In the genomic region with DNA sequence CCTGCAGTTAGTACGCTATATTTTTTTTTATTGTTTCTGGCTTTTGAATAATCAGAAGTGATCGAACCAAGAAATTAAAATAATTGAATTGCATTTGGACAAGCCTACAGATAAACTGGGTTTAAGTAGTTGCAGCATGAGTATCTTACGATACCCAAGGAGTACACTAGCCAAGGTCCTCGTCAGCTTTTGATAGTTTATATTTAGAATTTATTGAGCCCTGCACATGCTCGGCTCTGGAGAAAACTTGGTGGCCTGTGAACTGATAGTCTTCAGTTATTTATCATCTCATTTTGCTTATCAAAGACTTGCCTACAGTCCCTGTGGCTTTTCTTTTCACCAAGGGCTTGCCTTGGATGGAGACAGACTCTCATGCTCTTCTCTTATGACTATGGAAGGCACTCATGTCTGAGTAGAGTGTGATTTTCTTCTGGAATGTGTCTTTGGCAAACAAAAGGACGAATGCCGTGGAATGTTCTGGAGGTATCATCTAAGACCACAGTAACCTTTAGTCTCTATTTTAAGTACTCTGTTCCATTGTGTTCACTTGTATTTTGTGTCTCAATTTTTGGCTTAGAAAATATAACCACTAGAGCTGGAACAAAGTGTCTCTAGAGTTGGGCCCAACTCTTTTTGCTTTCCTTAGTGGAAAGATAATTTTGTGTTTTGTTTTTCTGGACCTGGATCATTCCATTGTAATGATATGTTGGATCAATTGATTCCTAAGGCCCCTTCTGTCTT, we compare ENCODE assay signal across 25 cellular contexts.
"Had no signal": no experiment of that assay in that cellular context is flagged by ENCODE, and none has a peak within 500 bp of the region (broad histone marks: within the 10 kb centered on the region; RNA-seq: fewer than 3 reads in every experiment).

No MANE protein-coding gene starts in this region.

- DNase-seq: activated B cell treated with CpG ODN at 0.5 μM for 24 hours; activated CD4-positive, alpha-beta T cell treated with anti-CD3 and anti-CD28 coated beads for 1 hour; activated CD4-positive, alpha-beta T cell treated with anti-CD3 and anti-CD28 coated beads, Interleukin-2, amount 10 ng/mL, durations not matched to agents 24 days and 14 days; activated CD4-positive, alpha-beta T cell treated with anti-CD3 and anti-CD28 coated beads, Interleukin-2, amount 50 U/mL, for 48 hours; activated CD8-positive, alpha-beta memory T cell treated with anti-CD3 and anti-CD28 coated beads, Interleukin-2, amount 10 ng/mL, durations not matched to agents 7 days and 5 days; activated effector memory CD4-positive, alpha-beta T cell treated with Interleukin-2 at 50 U/mL for 16 hours; activated naive CD4-positive, alpha-beta T cell; activated T-cell treated with anti-CD3 and anti-CD28 coated beads, Interleukin-2, amount 50 U/mL, for 24 hours; amniotic stem cell; MG63; MV-4-11; NCI-H1105; NCI-H1436; NCI-H187; NCI-H2081; NCI-H510A treated with DMSO at 0.1 percent for 48 hours; NCI-H69; Peyer's patch; SHP77; T-helper 2 cell; T1000 had no signal

- H3K27ac ChIP-seq: ascending aorta, Peyer's patch, RWPE1 had no signal

- ATAC-seq: activated CD8-positive, alpha-beta memory T cell treated with anti-CD3 and anti-CD28 coated beads, Interleukin-2, amount 10 ng/mL, durations not matched to agents 7 days and 5 days had no signal

- H3K36me3 ChIP-seq: ascending aorta, MG63, Peyer's patch had no signal

- H3K36me3 Mint-ChIP-seq: activated CD8-positive, alpha-beta memory T cell treated with anti-CD3 and anti-CD28 coated beads, Interleukin-2, amount 10 ng/mL, durations not matched to agents 7 days and 5 days had no signal

- H3K9me3 ChIP-seq: ascending aorta, MG63, Peyer's patch had no signal

- H3K4me3 ChIP-seq: ascending aorta, MG63, Peyer's patch had no signal

- H3K4me1 ChIP-seq: ascending aorta had no signal

- H3K27ac Mint-ChIP-seq: activated B cell treated with CpG ODN at 0.5 μM for 24 hours; activated CD4-positive, alpha-beta T cell treated with anti-CD3 and anti-CD28 coated beads, Interleukin-2, amount 10 ng/mL, durations not matched to agents 24 days and 14 days; activated CD8-positive, alpha-beta memory T cell treated with anti-CD3 and anti-CD28 coated beads, Interleukin-2, amount 10 ng/mL, durations not matched to agents 7 days and 5 days; activated naive CD4-positive, alpha-beta T cell treated with anti-CD3 and anti-CD28 coated beads, Interleukin-2, amount 50 U/mL, for 24 hours; activated T-helper 1 cell treated with anti-CD3 and anti-CD28 coated beads, Interleukin-12 subunit alpha, Interleukin-12 subunit beta, Interleukin-2, Interleukin-4 antibody, amounts not matched to agents 30 ng/mL and 10 ng/mL and 1 ng/mL, durations not matched to agents 14 hours and 24 hours and 36 hours had no signal

- H3K4me3 Mint-ChIP-seq: activated B cell treated with CpG ODN at 0.5 μM for 24 hours; activated CD4-positive, alpha-beta T cell treated with anti-CD3 and anti-CD28 coated beads, Interleukin-2, amount 10 ng/mL, durations not matched to agents 24 days and 14 days; activated CD8-positive, alpha-beta memory T cell treated with anti-CD3 and anti-CD28 coated beads, Interleukin-2, amount 10 ng/mL, durations not matched to agents 7 days and 5 days; activated naive CD4-positive, alpha-beta T cell treated with anti-CD3 and anti-CD28 coated beads, Interleukin-2, amount 50 U/mL, for 24 hours; activated T-cell treated with anti-CD3 and anti-CD28 coated beads, Interleukin-2, amount 50 U/mL, for 24 hours; activated T-helper 1 cell treated with anti-CD3 and anti-CD28 coated beads, Interleukin-12 subunit alpha, Interleukin-12 subunit beta, Interleukin-2, Interleukin-4 antibody, amounts not matched to agents 30 ng/mL and 10 ng/mL and 1 ng/mL, durations not matched to agents 14 hours and 24 hours and 36 hours had no signal

- H3K9me3 Mint-ChIP-seq: activated B cell treated with CpG ODN at 0.5 μM for 24 hours; activated CD4-positive, alpha-beta T cell treated with anti-CD3 and anti-CD28 coated beads, Interleukin-2, amount 10 ng/mL, durations not matched to agents 24 days and 14 days; activated naive CD4-positive, alpha-beta T cell treated with anti-CD3 and anti-CD28 coated beads, Interleukin-2, amount 50 U/mL, for 24 hours; activated T-cell treated with anti-CD3 and anti-CD28 coated beads, Interleukin-2, amount 50 U/mL, for 24 hours; activated T-helper 1 cell treated with anti-CD3 and anti-CD28 coated beads, Interleukin-12 subunit alpha, Interleukin-12 subunit beta, Interleukin-2, Interleukin-4 antibody, amounts not matched to agents 30 ng/mL and 10 ng/mL and 1 ng/mL, durations not matched to agents 14 hours and 24 hours and 36 hours had no signal

- H3K27me3 ChIP-seq: ascending aorta, Peyer's patch had no signal
